ENCODE assay signal across 9 cellular contexts in genomic region chr15:41494922-41495735, GRCh38. TPM values are rescaled to one million over a fixed set of nuclear protein-coding genes. Genes with fewer than 3 reads are reported as not detected.
DNase-seq lines count a peak whose midpoint lies in the region; ATAC-seq and TF ChIP-seq lines count a peak whose summit lies in the region.
"Had no signal": no experiment of that assay in that cellular context is flagged by ENCODE, and none has a peak within 500 bp of the region (broad histone marks: within the 10 kb centered on the region; RNA-seq: fewer than 3 reads in every experiment).

No MANE protein-coding gene starts in this region.

- H3K36me3 Mint-ChIP-seq in Calu3 (ENCODE audit: insufficient read depth, unreplicated experiment) (peaks cover 8% of the 10 kb centered on the region), T-cell (no peaks in the 10 kb centered on the region), endodermal cell (ENCODE audit: low read depth) (no peaks in the 10 kb centered on the region)

- H3K4me1 ChIP-seq in endodermal cell (ENCODE audit: control insufficient read depth, insufficient read depth, low read length) = peaks cover 13% of the 10 kb centered on the region
- peaks cover 14% of the 10 kb centered on the region for H3K4me1 ChIP-seq in psoas muscle

- no peak for TF ChIP-seq CTCF in Calu3 (IDR thresholded peaks at IDR 0.05; ENCODE audit: unreplicated experiment)
- TF ChIP-seq CTCF in endodermal cell (conservative IDR thresholded peaks at IDR 0.05) = peak; percentile 12
- TF ChIP-seq CTCF in psoas muscle (IDR thresholded peaks at IDR 0.05) = no peak

- no peak overlapping the region for H3K9ac ChIP-seq in endodermal cell (ENCODE audit: extremely low read depth, low read length, poor library complexity, severe bottlenecking)

- peak; percentile 28 for DNase-seq in Calu3
- peak in 14 of 34 experiments; percentile 13 to 47 (median 36) for DNase-seq in T-cell
- peak; percentile 81 for DNase-seq in endodermal cell
- DNase-seq in psoas muscle = no peak
- no peak for DNase-seq in SHP77 treated with DMSO at 0.1 percent for 48 hours (lab: John Stamatoyannopoulos, UW)
- DNase-seq in cortex of kidney (lab: John Stamatoyannopoulos, UW) = no peak
- DNase-seq in NCI-H1417 treated with DMSO at 0.1 percent for 48 hours (lab: John Stamatoyannopoulos, UW) = no peak
- DNase-seq in globus pallidus (ENCODE audit: low spot score) = no peak
- DNase-seq: NCI-H446 treated with DMSO at 0.1 percent for 48 hours had no signal

- H3K27me3 ChIP-seq in endodermal cell (ENCODE audit: control insufficient read depth, insufficient read depth, low read length, poor library complexity, severe bottlenecking) (peaks cover 97% of the 10 kb centered on the region), psoas muscle (ENCODE audit: insufficient read depth in 3 of 3, low read length in 2 of 3) (peaks cover 0 to 88% (median 37%) of the 10 kb centered on the region in 3 donors)

- intact Hi-C loops in Calu3 (cut with micrococcal nuclease; ENCODE audit: unreplicated experiment) (no loop called here), psoas muscle (cut with DNase I) (no loop called here)

- no TSS peak for BruUV-seq in Calu3 (replicated peaks; lab: Mats Ljungman, UMichigan)

- WGBS in endodermal cell (ENCODE audit: insufficient coverage in 1 of 2, insufficient read length in 1 of 2), 2 experiments = 5% methylated on average over 19 to 60 of the region's 60 CpGs
- WGBS in psoas muscle, 3 donors = 12 to 13% (median 13%) methylated on average over 49 to 60 of the region's 60 CpGs

- H3K4me1 Mint-ChIP-seq in Calu3 (ENCODE audit: low read depth, unreplicated experiment) (peaks cover 8% of the 10 kb centered on the region), T-cell (peaks cover 8 to 21% (median 14%) of the 10 kb centered on the region in 3 donors), endodermal cell (peaks cover 7% of the 10 kb centered on the region)

- H3K4me3 Mint-ChIP-seq in Calu3 (ENCODE audit: low read depth, unreplicated experiment) (peak overlapping the region; percentile 46), T-cell (peak overlapping the region; percentile 59 to 71 (median 65)), endodermal cell (peak overlapping the region; percentile 40)

- H3K27me3 Mint-ChIP-seq in Calu3 (ENCODE audit: unreplicated experiment) = peaks cover 12% of the 10 kb centered on the region
- peaks cover 33 to 55% of the 10 kb centered on the region in 2 donors for H3K27me3 Mint-ChIP-seq in T-cell
- H3K27me3 Mint-ChIP-seq in endodermal cell (ENCODE audit: insufficient read depth) = peaks cover 91% of the 10 kb centered on the region

- ATAC-seq in T-cell (replicated peaks in 1 of 4) (peak in 1 of 4 experiments; percentile 15), psoas muscle (no peak)

- no peak overlapping the region for H3K4me3 ChIP-seq in endodermal cell (ENCODE audit: low read length)
- peak overlapping the region; percentile 67 for H3K4me3 ChIP-seq in psoas muscle

- CTCF ChIA-PET in Calu3 (lab: Charles Lee) = interaction anchor here (0.6 kb wide), 1 partner anchor 64 kb away, joined by 4 read pairs; the partner anchor contains the start of gene TYRO3
- CTCF ChIA-PET in T-cell (lab: Charles Lee) = interaction anchor here in 1 of 2 donors (0.6 kb wide), 1 partner anchor 307 kb away, joined by 6 read pairs; no protein-coding TSS in a partner anchor

- POLR2A ChIA-PET in T-cell (lab: Charles Lee) = no interaction called here

- H3K9me3 Mint-ChIP-seq in Calu3 (ENCODE audit: low read depth, unreplicated experiment) (no peaks in the 10 kb centered on the region), T-cell (no peaks in the 10 kb centered on the region), endodermal cell (no peaks in the 10 kb centered on the region)

- H3K27ac ChIP-seq in endodermal cell (ENCODE audit: low read depth, low read length) (no peak overlapping the region), psoas muscle (no peak overlapping the region)

- H3K27ac Mint-ChIP-seq in Calu3 (ENCODE audit: unreplicated experiment) (no peak overlapping the region), T-cell (no peak overlapping the region), endodermal cell (no peak overlapping the region)

- no peaks in the 10 kb centered on the region for H3K9me3 ChIP-seq in endodermal cell (ENCODE audit: control insufficient read depth, low read length)
- no peaks in the 10 kb centered on the region for H3K9me3 ChIP-seq in psoas muscle

- no peaks in the 10 kb centered on the region for H3K36me3 ChIP-seq in endodermal cell (ENCODE audit: control insufficient read depth, insufficient read depth, low read length)
- no peaks in the 10 kb centered on the region for H3K36me3 ChIP-seq in psoas muscle (ENCODE audit: insufficient read depth in 1 of 2, low read depth in 1 of 2)

RNA-seq across cellular contexts. Expression of gene ITPKA, which starts 1.5 kb away (rescaled TPM):
- total RNA-seq in Calu3 (2022) (0.61 and 0.68 TPM in 2 replicates), T-cell (under 1 TPM in 1 of 5 donors, not detected in 4; 0.38 TPM), endodermal cell (1 to 10 TPM in 1 of 2 donors, under 1 TPM in 1; 0.75 to 1.2 TPM), psoas muscle (1 to 10 TPM in 1 of 4 donors, under 1 TPM in 2, not detected in 1; 0.23 to 1.3 (median 0.89) TPM)
- 0.53 TPM for polyA plus RNA-seq in endodermal cell (2013, experiment 1 of 2)
- 0.41 TPM for polyA plus RNA-seq in endodermal cell (2013, experiment 2 of 2)
- polyA plus RNA-seq in psoas muscle = 1 to 10 TPM in 1 of 3 donors, under 1 TPM in 2; 0.04 to 1.7 (median 0.68) TPM

RNA-seq across cellular contexts. Expression of gene LTK, which starts 18.5 kb away (rescaled TPM):
- total RNA-seq in Calu3 (2022) = 0.24 and 0.32 TPM in 2 replicates
- 10 to 100 TPM in 1 of 5 donors, 1 to 10 TPM in 4; 2.0 to 14.3 (median 6.8) TPM for total RNA-seq in T-cell
- total RNA-seq in endodermal cell = under 1 TPM; 0.44 to 0.57 TPM
- polyA plus RNA-seq in endodermal cell (2013, experiment 1 of 2) = 0.18 TPM
- 0.17 TPM for polyA plus RNA-seq in endodermal cell (2013, experiment 2 of 2)
- 1 to 10 TPM in 1 of 4 donors, under 1 TPM in 3; 0.13 to 1.1 (median 0.18) TPM for total RNA-seq in psoas muscle
- polyA plus RNA-seq in psoas muscle = under 1 TPM in 2 of 3 donors, not detected in 1; 0.05 to 0.12 TPM

RNA-seq across cellular contexts. Expression of gene RPAP1, which starts 48.9 kb away (rescaled TPM):
- 33.3 and 35.4 TPM in 2 replicates for total RNA-seq in Calu3 (2022)
- total RNA-seq in T-cell = 10 to 100 TPM; 33.5 to 57.8 (median 53.2) TPM
- 100 to 1,000 TPM in 1 of 2 donors, 10 to 100 TPM in 1; 91.1 to 107 TPM for total RNA-seq in endodermal cell
- 39.7 TPM for polyA plus RNA-seq in endodermal cell (2013, experiment 1 of 2)
- 38.3 TPM for polyA plus RNA-seq in endodermal cell (2013, experiment 2 of 2)
- total RNA-seq in psoas muscle = 10 to 100 TPM; 36.9 to 43.7 (median 40.9) TPM
- polyA plus RNA-seq in psoas muscle = 10 to 100 TPM; 16.6 to 33.8 (median 31.7) TPM

Comparison
In these comparisons a context has a peak if more than half of its experiments do, and no peak if none do; other contexts are left out.
1. DNase-seq: peak in Calu3 (single experiment) and endodermal cell (single experiment); none in psoas muscle (0 of 2), SHP77 treated with DMSO at 0.1 percent for 48 hours (single experiment), cortex of kidney (single experiment), NCI-H1417 treated with DMSO at 0.1 percent for 48 hours (single experiment) and globus pallidus (single experiment).
2. Peak in every context shown above with its lines, with median percentiles within 50 percentile points of each other: H3K4me3 Mint-ChIP-seq.